ENCODE assay signal across 25 cellular contexts in the genomic region with DNA sequence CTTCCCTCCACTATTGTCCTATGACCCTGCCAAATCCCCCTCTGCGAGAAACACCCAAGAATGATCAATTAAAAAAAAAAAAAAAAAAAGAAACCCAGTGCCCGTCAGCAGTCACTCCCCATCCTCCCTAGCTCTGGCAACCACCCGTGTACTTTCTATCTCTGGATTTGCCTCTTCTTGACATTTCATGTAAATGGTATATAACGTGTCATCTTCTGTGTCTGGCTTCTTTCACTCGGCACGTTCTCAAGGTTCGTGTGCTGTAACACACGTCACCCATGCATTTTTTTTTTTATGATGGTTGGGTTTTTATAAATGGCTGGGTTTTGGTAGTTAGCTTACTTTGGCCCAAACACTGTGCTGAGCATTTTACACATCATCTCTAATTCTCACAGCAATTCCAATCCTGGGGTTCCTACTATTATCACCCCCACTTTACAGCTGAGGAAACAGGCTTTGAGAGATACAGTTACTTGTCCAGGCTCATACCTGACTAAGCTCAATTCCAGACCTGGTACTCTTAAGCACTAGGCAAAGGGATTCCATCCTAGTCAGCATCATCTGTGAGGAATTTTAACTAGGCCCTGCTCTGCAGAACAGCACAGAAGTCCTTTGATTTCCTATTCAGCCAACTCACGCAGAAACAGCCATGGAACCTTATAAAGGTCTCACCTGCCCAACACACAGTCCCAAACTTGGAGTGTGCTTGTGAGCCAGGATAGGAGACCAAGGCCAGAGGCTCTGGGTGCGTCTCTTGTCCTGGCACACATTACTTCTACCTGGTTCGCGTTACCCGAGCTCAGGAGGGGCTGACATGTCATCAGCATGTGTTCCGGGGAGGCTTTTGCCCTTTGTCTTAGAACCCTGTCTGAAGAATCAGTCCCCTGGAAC. TPM values are rescaled to one million over a fixed set of nuclear protein-coding genes. Genes with fewer than 3 reads are reported as not detected.
DNase-seq lines count a peak whose midpoint lies in the region; ATAC-seq and TF ChIP-seq lines count a peak whose summit lies in the region.
"Had no signal": no experiment of that assay in that cellular context is flagged by ENCODE, and none has a peak within 500 bp of the region (broad histone marks: within the 10 kb centered on the region; RNA-seq: fewer than 3 reads in every experiment).

No MANE protein-coding gene starts in this region.

- TF ChIP-seq CTCF in neural crest cell (conservative IDR thresholded peaks at IDR 0.05) (no peak), neural progenitor cell (IDR thresholded peaks at IDR 0.05) (no peak)

- H3K9me3 Mint-ChIP-seq in activated naive CD8-positive, alpha-beta T cell treated with anti-CD3 and anti-CD28 coated beads for 36 hours: no peaks in the 10 kb centered on the region
- no peaks in the 10 kb centered on the region for H3K9me3 Mint-ChIP-seq in activated naive CD8-positive, alpha-beta T cell treated with anti-CD3 and anti-CD28 coated beads, Interleukin-2, amount 50 U/mL, for 24 hours
- H3K9me3 Mint-ChIP-seq in neural crest cell (no peaks in the 10 kb centered on the region), neural progenitor cell (no peaks in the 10 kb centered on the region)
- H3K9me3 Mint-ChIP-seq: brain; CD8-positive, alpha-beta memory T cell; nephron progenitor cell; stimulated activated effector memory CD8-positive, alpha-beta T cell treated with anti-CD3 and anti-CD28 coated beads, Interleukin-12 subunit alpha, Interleukin-12 subunit beta, amount 100 ng/mL, for 72 hours had no signal

- no peak overlapping the region for H3K4me2 ChIP-seq in neural progenitor cell
- H3K4me2 ChIP-seq: A549 had no signal

- intact Hi-C loops in Right ventricle myocardium superior (cut with DNase I): no loop called here

- H2AFZ ChIP-seq in neural progenitor cell (replicated peaks): no peak overlapping the region
- H2AFZ ChIP-seq: GM23248 had no signal

- H3K27me3 ChIP-seq in neural progenitor cell: no peaks in the 10 kb centered on the region
- H3K27me3 ChIP-seq: dorsolateral prefrontal cortex, pancreas, upper lobe of left lung had no signal

- no peaks in the 10 kb centered on the region for H3K27me3 Mint-ChIP-seq in activated naive CD8-positive, alpha-beta T cell treated with anti-CD3 and anti-CD28 coated beads for 36 hours
- H3K27me3 Mint-ChIP-seq in activated naive CD8-positive, alpha-beta T cell treated with anti-CD3 and anti-CD28 coated beads, Interleukin-2, amount 50 U/mL, for 24 hours: no peaks in the 10 kb centered on the region
- H3K27me3 Mint-ChIP-seq in neural crest cell (ENCODE audit: low read depth) (no peaks in the 10 kb centered on the region), neural progenitor cell (ENCODE audit: insufficient read depth, low read depth) (no peaks in the 10 kb centered on the region)
- H3K27me3 Mint-ChIP-seq: brain; CD8-positive, alpha-beta memory T cell had no signal

- H3K4me3 ChIP-seq in neural progenitor cell: no peak overlapping the region
- H3K4me3 ChIP-seq: A549, dorsolateral prefrontal cortex, GM23248, pancreas, upper lobe of left lung had no signal

- peaks cover 9% of the 10 kb centered on the region for H3F3A ChIP-seq in neural progenitor cell (ENCODE audit: low read depth)

- H3K36me3 ChIP-seq in neural progenitor cell: no peaks in the 10 kb centered on the region

- H3K79me2 ChIP-seq in neural progenitor cell (ENCODE audit: low read depth): peaks cover 28% of the 10 kb centered on the region

- no peak overlapping the region for H3K9ac ChIP-seq in neural progenitor cell
- H3K9ac ChIP-seq: GM23248 had no signal

- H4K20me1 ChIP-seq in neural progenitor cell (ENCODE audit: low read depth): peaks cover 4% of the 10 kb centered on the region

- peaks cover 17% of the 10 kb centered on the region for H3K36me3 Mint-ChIP-seq in activated naive CD8-positive, alpha-beta T cell treated with anti-CD3 and anti-CD28 coated beads for 36 hours
- peaks cover 33% of the 10 kb centered on the region for H3K36me3 Mint-ChIP-seq in activated naive CD8-positive, alpha-beta T cell treated with anti-CD3 and anti-CD28 coated beads, Interleukin-2, amount 50 U/mL, for 24 hours (ENCODE audit: low read depth)
- H3K36me3 Mint-ChIP-seq in neural crest cell (ENCODE audit: low read depth) (peaks cover 11% of the 10 kb centered on the region), neural progenitor cell (peaks cover 16% of the 10 kb centered on the region)

- H3K4me3 Mint-ChIP-seq in activated naive CD8-positive, alpha-beta T cell treated with anti-CD3 and anti-CD28 coated beads for 36 hours: no peak overlapping the region
- no peak overlapping the region for H3K4me3 Mint-ChIP-seq in activated naive CD8-positive, alpha-beta T cell treated with anti-CD3 and anti-CD28 coated beads, Interleukin-2, amount 50 U/mL, for 24 hours
- H3K4me3 Mint-ChIP-seq in neural crest cell (no peak overlapping the region), neural progenitor cell (no peak overlapping the region)
- H3K4me3 Mint-ChIP-seq: brain; CD8-positive, alpha-beta memory T cell; nephron progenitor cell; stimulated activated effector memory CD8-positive, alpha-beta T cell treated with anti-CD3 and anti-CD28 coated beads, Interleukin-12 subunit alpha, Interleukin-12 subunit beta, amount 100 ng/mL, for 72 hours had no signal

- H3K27ac ChIP-seq in neural progenitor cell: no peak overlapping the region
- H3K27ac ChIP-seq: A549, dorsolateral prefrontal cortex, GM23248, HL-60, pancreas, upper lobe of left lung had no signal

- H3K9me3 ChIP-seq in neural progenitor cell (ENCODE audit: low read depth): no peaks in the 10 kb centered on the region
- H3K9me3 ChIP-seq: A549, pancreas, upper lobe of left lung had no signal

- DNase-seq in activated naive CD8-positive, alpha-beta T cell treated with anti-CD3 and anti-CD28 coated beads for 36 hours: no peak
- DNase-seq in activated naive CD8-positive, alpha-beta T cell treated with anti-CD3 and anti-CD28 coated beads, Interleukin-2, amount 50 U/mL, for 24 hours: no peak
- peak; percentile 10 for DNase-seq in Right ventricle myocardium superior
- no peak for DNase-seq in neural crest cell (ENCODE audit: low read depth, low spot score)
- DNase-seq in NCI-H748 treated with DMSO at 0.1 percent for 48 hours (lab: John Stamatoyannopoulos, UW): no peak
- DNase-seq in neural progenitor cell (ENCODE audit: low spot score): no peak
- DNase-seq: activated CD4-positive, alpha-beta T cell treated with anti-CD3 and anti-CD28 coated beads, Interleukin-2, amount 50 U/mL, for 48 hours; activated effector memory CD4-positive, alpha-beta T cell treated with anti-CD3 and anti-CD28 coated beads, Interleukin-2, amount 50 U/mL, for 16 hours; CD8-positive, alpha-beta memory T cell; dorsolateral prefrontal cortex; GM23248; Kasumi-1; NCI-H1436; NCI-H446; NCI-H82; nephron progenitor cell; pancreas; retina; stimulated activated CD4-positive, alpha-beta T cell treated with anti-CD3 and anti-CD28 coated beads, Interleukin-4, amount 100 ng/mL, for 1 hour; T-helper 1 cell had no signal

- H3K27ac Mint-ChIP-seq in activated naive CD8-positive, alpha-beta T cell treated with anti-CD3 and anti-CD28 coated beads for 36 hours: peak overlapping the region; percentile 30
- no peak overlapping the region for H3K27ac Mint-ChIP-seq in activated naive CD8-positive, alpha-beta T cell treated with anti-CD3 and anti-CD28 coated beads, Interleukin-2, amount 50 U/mL, for 24 hours
- H3K27ac Mint-ChIP-seq in neural crest cell (ENCODE audit: unreplicated experiment): peak overlapping the region; percentile 25
- H3K27ac Mint-ChIP-seq in neural progenitor cell: no peak overlapping the region
- H3K27ac Mint-ChIP-seq: brain; nephron progenitor cell; stimulated activated effector memory CD8-positive, alpha-beta T cell treated with anti-CD3 and anti-CD28 coated beads, Interleukin-12 subunit alpha, Interleukin-12 subunit beta, amount 100 ng/mL, for 72 hours had no signal

- ATAC-seq in activated naive CD8-positive, alpha-beta T cell treated with anti-CD3 and anti-CD28 coated beads, Interleukin-2, amount 50 U/mL, for 24 hours: no peak
- ATAC-seq in Right ventricle myocardium superior (ENCODE audit: poor library complexity): peak; percentile 69
- ATAC-seq: A549; pancreas; stimulated activated effector memory CD8-positive, alpha-beta T cell treated with anti-CD3 and anti-CD28 coated beads, Interleukin-12 subunit alpha, Interleukin-12 subunit beta, amount 100 ng/mL, for 72 hours had no signal

- no peaks in the 10 kb centered on the region for H3K4me1 ChIP-seq in neural progenitor cell
- H3K4me1 ChIP-seq: A549, pancreas, upper lobe of left lung had no signal

- no peaks in the 10 kb centered on the region for H3K4me1 Mint-ChIP-seq in activated naive CD8-positive, alpha-beta T cell treated with anti-CD3 and anti-CD28 coated beads for 36 hours
- H3K4me1 Mint-ChIP-seq in activated naive CD8-positive, alpha-beta T cell treated with anti-CD3 and anti-CD28 coated beads, Interleukin-2, amount 50 U/mL, for 24 hours: peaks cover 2% of the 10 kb centered on the region
- no peaks in the 10 kb centered on the region for H3K4me1 Mint-ChIP-seq in neural crest cell
- no peaks in the 10 kb centered on the region for H3K4me1 Mint-ChIP-seq in neural progenitor cell
- H3K4me1 Mint-ChIP-seq: brain; nephron progenitor cell; stimulated activated effector memory CD8-positive, alpha-beta T cell treated with anti-CD3 and anti-CD28 coated beads, Interleukin-12 subunit alpha, Interleukin-12 subunit beta, amount 100 ng/mL, for 72 hours had no signal

RNA-seq across cellular contexts. Expression of a gene that starts 11.7 kb away (rescaled TPM):
- 100 to 1,000 TPM; 175 to 183 TPM for total RNA-seq in activated naive CD8-positive, alpha-beta T cell treated with anti-CD3 and anti-CD28 coated beads for 36 hours
- total RNA-seq in Right ventricle myocardium superior: 585 TPM
- total RNA-seq in neural crest cell: 104 and 105 TPM in 2 replicates
- total RNA-seq in neural progenitor cell (ENCODE audit: low replicate concordance): 122 and 131 TPM in 2 replicates

RNA-seq across cellular contexts. Expression of a gene that starts 26.9 kb away (rescaled TPM):
- 10 to 100 TPM; 60.4 to 62.7 TPM for total RNA-seq in activated naive CD8-positive, alpha-beta T cell treated with anti-CD3 and anti-CD28 coated beads for 36 hours
- total RNA-seq in Right ventricle myocardium superior (47.0 TPM), neural crest cell (89.5 and 91.0 TPM in 2 replicates), neural progenitor cell (ENCODE audit: low replicate concordance) (64.9 and 138 TPM in 2 replicates)

RNA-seq across cellular contexts. Expression of a gene that starts 27.3 kb away (rescaled TPM):
- 10 to 100 TPM; 25.2 to 30.4 TPM for total RNA-seq in activated naive CD8-positive, alpha-beta T cell treated with anti-CD3 and anti-CD28 coated beads for 36 hours
- total RNA-seq in Right ventricle myocardium superior: 20.5 TPM
- total RNA-seq in neural crest cell: 27.5 and 27.9 TPM in 2 replicates
- total RNA-seq in neural progenitor cell (ENCODE audit: low replicate concordance): 19.7 and 38.9 TPM in 2 replicates

RNA-seq across cellular contexts. Expression of a gene that starts 56.7 kb away (rescaled TPM):
- 10 to 100 TPM; 30.9 to 32.4 TPM for total RNA-seq in activated naive CD8-positive, alpha-beta T cell treated with anti-CD3 and anti-CD28 coated beads for 36 hours
- total RNA-seq in Right ventricle myocardium superior (4.9 TPM), neural crest cell (25.6 and 26.6 TPM in 2 replicates), neural progenitor cell (ENCODE audit: low replicate concordance) (11.4 and 23.3 TPM in 2 replicates)

RNA-seq across cellular contexts. Expression of a gene that starts 56.8 kb away (rescaled TPM):
- 10 to 100 TPM; 81.3 to 88.0 TPM for total RNA-seq in activated naive CD8-positive, alpha-beta T cell treated with anti-CD3 and anti-CD28 coated beads for 36 hours
- total RNA-seq in Right ventricle myocardium superior (34.4 TPM), neural crest cell (95.7 and 96.7 TPM in 2 replicates), neural progenitor cell (ENCODE audit: low replicate concordance) (35.7 and 40.3 TPM in 2 replicates)

Comparison
In these comparisons a context has a peak if more than half of its experiments do, and no peak if none do; other contexts are left out.
1. H3K27ac Mint-ChIP-seq: peak in activated naive CD8-positive, alpha-beta T cell treated with anti-CD3 and anti-CD28 coated beads for 36 hours (single experiment) and neural crest cell (single experiment); none in activated naive CD8-positive, alpha-beta T cell treated with anti-CD3 and anti-CD28 coated beads, Interleukin-2, amount 50 U/mL, for 24 hours (single experiment) and neural progenitor cell (single experiment).